In genomic region chr10:35388197-35388596, GRCh38 we compare ENCODE assay signal across 13 cellular contexts. TPM values are rescaled to one million over a fixed set of nuclear protein-coding genes. Genes with fewer than 3 reads are reported as not detected.
DNase-seq lines count a peak whose midpoint lies in the region; ATAC-seq, FAIRE-seq and TF ChIP-seq lines count a peak whose summit lies in the region.
"Had no signal": no experiment of that assay in that cellular context is flagged by ENCODE, and none has a peak within 500 bp of the region (broad histone marks: within the 10 kb centered on the region; RNA-seq: fewer than 3 reads in every experiment).

No MANE protein-coding gene starts in this region.

- in situ Hi-C loops in K562 (cut with MboI) = no loop called here
- in situ Hi-C loops in brain microvascular endothelial cell (cut with HindIII; ENCODE audit: low pct_ligation_motif_present, low sequenced_read_pairs) = no loop called here

- TF ChIP-seq EP300 in K562 (IDR thresholded peaks at IDR 0.05; ENCODE audit: low read length) = no peak

- no peak for TF ChIP-seq RAD21 in K562 (CRISPR knock-in tag; conservative IDR thresholded peaks at IDR 0.05 in 1 of 2, IDR thresholded peaks at IDR 0.05 in 1 of 2)

- H3K36me3 ChIP-seq in K562 (ENCODE audit: control insufficient read depth, insufficient read depth, low read length) (peaks cover 6% of the 10 kb centered on the region; the same call in 1 of the 3 replicates), brain microvascular endothelial cell (replicated peaks) (no peaks in the 10 kb centered on the region), small intestine (ENCODE audit: control insufficient read depth in 2 of 2, insufficient read depth in 2 of 2, low read length in 2 of 2) (no peaks in the 10 kb centered on the region)
- H3K36me3 ChIP-seq: adrenal gland had no signal

- H3K9me3 ChIP-seq in K562 (replicated peaks; ENCODE audit: control insufficient read depth, insufficient read depth, low read depth, low read length) (peaks cover 14% of the 10 kb centered on the region), small intestine (ENCODE audit: control insufficient read depth, low read depth) (no peaks in the 10 kb centered on the region)
- H3K9me3 ChIP-seq: adrenal gland had no signal

- ATAC-seq in GM18508 (IDR thresholded peaks at IDR 0.05; ENCODE audit: insufficient read depth, unreplicated experiment) = peak; percentile 21
- peak; percentile 48 for ATAC-seq in GM21423 (IDR thresholded peaks at IDR 0.05; ENCODE audit: unreplicated experiment)
- peak; percentile 43 for ATAC-seq in HG03135 (IDR thresholded peaks at IDR 0.05; ENCODE audit: unreplicated experiment)
- ATAC-seq in K562 = no peak
- ATAC-seq: naive thymus-derived CD8-positive, alpha-beta T cell had no signal

- H3K4me3 ChIP-seq in K562 = no peak overlapping the region
- H3K4me3 ChIP-seq in brain microvascular endothelial cell (ENCODE audit: low read depth, low read length) = no peak overlapping the region
- no peak overlapping the region for H3K4me3 ChIP-seq in small intestine (ENCODE audit: low read depth in 1 of 2, low read length in 2 of 2)
- H3K4me3 ChIP-seq: adrenal gland had no signal

- no peak overlapping the region for H3K4me2 ChIP-seq in K562 (ENCODE audit: insufficient read depth, low read length)

- peaks cover 5% of the 10 kb centered on the region for H3K9me1 ChIP-seq in K562 (ENCODE audit: control insufficient read depth, insufficient read depth, low read length)

- BruUV-seq in K562 (replicated peaks; lab: Mats Ljungman, UMichigan) = no TSS peak

- H4K20me1 ChIP-seq in K562 (replicated peaks; ENCODE audit: control insufficient read depth, insufficient read depth, low read length) = no peaks in the 10 kb centered on the region

- H3K27me3 ChIP-seq in K562 (ENCODE audit: control insufficient read depth in 2 of 2, insufficient read depth in 2 of 2, low read length in 2 of 2) (no peaks in the 10 kb centered on the region), brain microvascular endothelial cell (replicated peaks) (no peaks in the 10 kb centered on the region), small intestine (ENCODE audit: control insufficient read depth in 2 of 2, insufficient read depth in 2 of 2, low read length in 2 of 2) (no peaks in the 10 kb centered on the region)
- H3K27me3 ChIP-seq: adrenal gland had no signal

- H2AFZ ChIP-seq in K562 (ENCODE audit: low read depth, low read length) = no peak overlapping the region

- CTCF ChIA-PET in K562 (lab: Yijun Ruan, JAX; ENCODE audit: low intra/inter-chr PET ratio) = no interaction called here

- H3K79me2 ChIP-seq in K562 (ENCODE audit: control insufficient read depth, insufficient read depth, low read length) = peaks cover 99% of the 10 kb centered on the region

- TF ChIP-seq CTCF in K562 (IDR thresholded peaks at IDR 0.05 in 2 of 3, conservative IDR thresholded peaks at IDR 0.05 in 1 of 3; ENCODE audit: insufficient read depth in 2 of 3, low read depth in 1 of 3, low read length in 3 of 3) = no peak
- no peak for TF ChIP-seq CTCF in brain microvascular endothelial cell (IDR thresholded peaks at IDR 0.05; ENCODE audit: low read depth, low read length, missing control alignments)

- peaks cover 16 to 86% of the 10 kb centered on the region in 2 experiments; a peak in 4 of 5 replicates for H3K4me1 ChIP-seq in K562 (replicated peaks in 1 of 2; ENCODE audit: control insufficient read depth in 2 of 2, insufficient read depth in 2 of 2, low read length in 2 of 2)
- H3K4me1 ChIP-seq in small intestine (ENCODE audit: control insufficient read depth in 2 of 2, insufficient read depth in 1 of 2, low read depth in 1 of 2, low read length in 1 of 2) = peaks cover 0 to 12% of the 10 kb centered on the region in 2 donors

- H3K27ac ChIP-seq in K562 (ENCODE audit: extremely low read depth, low read depth, low read length) (peak overlapping the region; percentile 74; the same call in 2 of the 3 replicates), brain microvascular endothelial cell (no peak overlapping the region), small intestine (ENCODE audit: low read depth in 1 of 2, low read length in 1 of 2) (no peak overlapping the region)
- H3K27ac ChIP-seq: adrenal gland had no signal

- DNase-seq in K562 (ENCODE audit: extremely low read depth in 1 of 4, low spot score in 3 of 4) (no peak), brain microvascular endothelial cell (no peak), retina (no peak), SKM-1 (lab: John Stamatoyannopoulos, UW; ENCODE audit: unreplicated experiment) (no peak), small intestine (no peak)
- DNase-seq: activated CD4-positive, alpha-beta T cell treated with anti-CD3 and anti-CD28 coated beads, Interleukin-2, amount 10 ng/mL, durations not matched to agents 7 days and 5 days; adrenal gland; effector CD8-positive, alpha-beta T cell; naive thymus-derived CD8-positive, alpha-beta T cell; stimulated activated CD4-positive, alpha-beta T cell treated with anti-CD3 and anti-CD28 coated beads, Interleukin-12 subunit alpha, Interleukin-12 subunit beta, amount 100 ng/mL, for 4 hours had no signal

- intact Hi-C loops in K562 (cut with micrococcal nuclease) = no loop called here

- no peak for TF ChIP-seq POLR2A in K562 (conservative IDR thresholded peaks at IDR 0.05)

- POLR2A ChIA-PET in K562 (lab: Yijun Ruan, JAX) = interaction anchor here (0.8 to 1.0 kb wide), 3 partner anchors 9 to 30 kb away, joined by 3 read pairs; no protein-coding TSS in a partner anchor

- FAIRE-seq in K562 (lab: Jason Lieb, UNC) (no peak), small intestine (lab: Jason Lieb, UNC) (no peak)

- no peak overlapping the region for H3K9ac ChIP-seq in K562 (ENCODE audit: insufficient read depth in 1 of 2, low read depth in 2 of 2, low read length in 2 of 2)

TF ChIP-seq in K562, 482 proteins besides CTCF, POLR2A, EP300 and RAD21:
- TF ChIP-seq DEAF1 (CRISPR knock-in tag; IDR thresholded peaks at IDR 0.05) (no peak), TFE3 (CRISPR knock-in tag; IDR thresholded peaks at IDR 0.05) (peak; percentile 37; the same call in 1 of the 2 replicates)

RNA-seq across cellular contexts. Expression of gene CCNY, which starts 51.9 kb away (rescaled TPM):
- 53.7 and 58.2 TPM in 2 replicates for total RNA-seq in K562 (2011; cell fraction: chromatin; rRNA removed; ENCODE audit: low replicate concordance)
- 22.3 and 25.7 TPM in 2 replicates for total RNA-seq in K562 (2011; cell fraction: nucleolus; rRNA removed)
- 32.0 and 43.7 TPM in 2 replicates for total RNA-seq in K562 (2011; cell fraction: nucleoplasm; rRNA removed)
- total RNA-seq in K562 (2014; rRNA removed) (28.4 and 32.9 TPM in 2 replicates), K562 (2014; rRNA removed; fragmentation: Illumina TruSeq; extraction: Trizol) (42.1 and 52.6 TPM in 2 replicates), K562 (2015; rRNA removed; fragmentation: Illumina TruSeq; extraction: Trizol) (38.3 and 38.6 TPM in 2 replicates), K562 (2021) (69.2 and 76.9 TPM in 2 replicates)
- polyA plus RNA-seq in K562 (2011; rRNA removed) (87.9 and 109 TPM in 2 replicates), K562 (2014; fragmentation: Illumina TruSeq; extraction: Trizol) (59.9 and 73.2 TPM in 2 replicates), K562 (2014; fragmentation: Nextera tagmentation; extraction: Ambion mirVana) (1 to 10 TPM; 8.4 to 9.1 TPM), K562 (2014; rRNA removed) (26.2 and 44.6 TPM in 2 replicates), small intestine (10 to 100 TPM; 26.7 to 35.8 (median 28.9) TPM)
- polyA plus RNA-seq in K562 (2011; cell fraction: cytosol; rRNA removed) = 32.2 and 62.8 TPM in 2 replicates
- polyA plus RNA-seq in K562 (2011; cell fraction: nucleus; rRNA removed) = 31.7 and 55.0 TPM in 2 replicates
- polyA plus RNA-seq in K562 (2012) = 57.6 and 72.6 TPM in 2 replicates
- polyA minus RNA-seq in K562 (2011; rRNA and poly(A)+ RNA removed) = 126 and 138 TPM in 2 replicates
- polyA minus RNA-seq in K562 (2011; cell fraction: cytosol; rRNA and poly(A)+ RNA removed) = 34.0 and 62.3 TPM in 2 replicates
- 17.1 and 38.9 TPM in 2 replicates for polyA minus RNA-seq in K562 (2011; cell fraction: nucleus; rRNA and poly(A)+ RNA removed)
